8 cellular contexts compared by ENCODE assay signal in the genomic region with DNA sequence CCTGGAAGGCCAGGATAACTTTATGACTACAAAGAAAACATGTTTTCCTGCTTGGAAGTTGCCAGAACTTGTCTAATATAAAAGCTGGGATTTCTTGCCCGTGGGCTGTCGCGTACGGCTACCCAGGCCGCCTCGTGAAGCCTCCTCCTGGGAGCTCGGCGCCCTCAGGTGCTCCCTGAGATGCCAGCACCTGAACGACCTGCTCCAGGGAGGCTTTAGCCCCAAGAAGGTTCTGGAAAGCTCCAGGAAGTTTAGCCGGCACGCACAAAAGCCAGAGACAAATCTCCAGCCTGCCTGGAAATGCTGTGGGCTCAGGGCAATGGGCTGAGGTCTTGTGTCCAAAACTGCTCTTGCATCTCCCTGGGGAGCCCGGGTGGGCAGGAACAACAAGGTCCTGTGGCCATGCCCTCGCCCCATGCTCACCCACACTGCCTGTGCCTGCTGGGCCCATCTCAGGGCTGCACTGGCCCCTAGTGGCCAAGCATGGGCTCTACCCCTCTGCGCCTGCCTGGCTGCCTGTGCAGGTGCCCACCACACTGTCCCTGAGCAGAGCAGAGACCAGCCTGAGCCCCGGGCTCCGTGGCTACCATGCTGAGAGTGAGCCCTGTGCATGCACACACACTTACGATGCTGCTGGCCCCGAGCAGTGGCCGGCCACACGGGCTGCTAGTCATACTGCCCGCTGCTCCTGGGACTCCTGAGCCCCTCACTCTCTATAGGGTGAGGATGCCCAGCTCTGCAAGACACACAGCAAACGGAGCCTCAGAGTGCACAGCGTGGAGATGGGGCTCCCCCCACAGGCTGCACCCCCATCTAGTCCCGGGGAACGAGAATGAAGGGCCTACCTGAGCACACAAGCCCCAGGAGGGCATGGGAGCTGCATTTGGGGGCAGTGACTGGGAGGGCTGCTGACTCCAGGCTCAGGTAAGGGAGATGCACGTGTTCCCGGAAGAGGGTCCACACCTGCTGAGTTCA. TPM values are rescaled to one million over a fixed set of nuclear protein-coding genes. Genes with fewer than 3 reads are reported as not detected.
DNase-seq lines count a peak whose midpoint lies in the region; ATAC-seq and TF ChIP-seq lines count a peak whose summit lies in the region.

No MANE protein-coding gene starts in this region.

- H3K27ac ChIP-seq in parathyroid adenoma (no peak overlapping the region), upper lobe of right lung (no peak overlapping the region)

- H2AFZ ChIP-seq in parathyroid adenoma, result no peak overlapping the region

- H3K27ac Mint-ChIP-seq in activated T-helper 2 cell treated with anti-CD3 and anti-CD28 coated beads, Interferon-gamma antibody, Interleukin-2, Interleukin-4, amounts not matched to agents 10 μg/mL and 5 μg/mL and 100 μg/mL, durations not matched to agents 14 hours and 24 hours and 36 hours, result no peak overlapping the region

- DNase-seq in GM12864 (ENCODE audit: low read depth) (no peak), HT-29 (ENCODE audit: low spot score) (peak; percentile 73), SHP77 (lab: John Stamatoyannopoulos, UW) (peak; percentile 60 to 85), foreskin fibroblast (peak; percentile 39 to 83), upper lobe of right lung (peak; percentile 90)
- DNase-seq in activated T-helper 2 cell treated with anti-CD3 and anti-CD28 coated beads, Interferon-gamma antibody, Interleukin-2, Interleukin-4, amounts not matched to agents 10 μg/mL and 5 μg/mL and 100 μg/mL, durations not matched to agents 14 hours and 24 hours and 36 hours (ENCODE audit: low spot score), result peak; percentile 56

- no peak overlapping the region for H3K9ac ChIP-seq in parathyroid adenoma

- H3K36me3 Mint-ChIP-seq in activated T-helper 2 cell treated with anti-CD3 and anti-CD28 coated beads, Interferon-gamma antibody, Interleukin-2, Interleukin-4, amounts not matched to agents 10 μg/mL and 5 μg/mL and 100 μg/mL, durations not matched to agents 14 hours and 24 hours and 36 hours (ENCODE audit: low read depth), result no peaks in the 10 kb centered on the region

- H3K4me3 ChIP-seq in GM12864 (ENCODE audit: low read depth, low read length), result no peak overlapping the region
- no peak overlapping the region for H3K4me3 ChIP-seq in foreskin fibroblast (ENCODE audit: low read depth in 1 of 2, low read length in 2 of 2)
- H3K4me3 ChIP-seq in parathyroid adenoma (ENCODE audit: low read depth, low read length), result no peak overlapping the region
- no peak overlapping the region for H3K4me3 ChIP-seq in upper lobe of right lung

- H3K36me3 ChIP-seq in parathyroid adenoma (ENCODE audit: control insufficient read depth, insufficient read depth, low read length), result no peaks in the 10 kb centered on the region
- H3K36me3 ChIP-seq in upper lobe of right lung, result no peaks in the 10 kb centered on the region

- H3K79me2 ChIP-seq in parathyroid adenoma, result no peaks in the 10 kb centered on the region

- peaks cover 6% of the 10 kb centered on the region for H3K4me1 Mint-ChIP-seq in activated T-helper 2 cell treated with anti-CD3 and anti-CD28 coated beads, Interferon-gamma antibody, Interleukin-2, Interleukin-4, amounts not matched to agents 10 μg/mL and 5 μg/mL and 100 μg/mL, durations not matched to agents 14 hours and 24 hours and 36 hours (ENCODE audit: low read depth)

- H3K4me1 ChIP-seq in parathyroid adenoma (no peaks in the 10 kb centered on the region), upper lobe of right lung (peaks cover 43% of the 10 kb centered on the region)

- peaks cover 25% of the 10 kb centered on the region for H3K27me3 Mint-ChIP-seq in activated T-helper 2 cell treated with anti-CD3 and anti-CD28 coated beads, Interferon-gamma antibody, Interleukin-2, Interleukin-4, amounts not matched to agents 10 μg/mL and 5 μg/mL and 100 μg/mL, durations not matched to agents 14 hours and 24 hours and 36 hours (ENCODE audit: low read depth)

- TF ChIP-seq CTCF in GM12864 (IDR thresholded peaks at IDR 0.05; ENCODE audit: low read depth, low read length, missing control alignments) (peak; percentile 98), foreskin fibroblast (IDR thresholded peaks at IDR 0.05; ENCODE audit: low read depth, low read length) (peak; percentile 98), parathyroid adenoma (IDR thresholded peaks at IDR 0.05) (peak; percentile 60), upper lobe of right lung (IDR thresholded peaks at IDR 0.05) (peak; percentile 92)

- ATAC-seq in upper lobe of right lung (peak; percentile 82), HG03045 (IDR thresholded peaks at IDR 0.05; ENCODE audit: unreplicated experiment) (no peak)

- H3K27me3 ChIP-seq in parathyroid adenoma (ENCODE audit: control insufficient read depth, insufficient read depth, low read length) (no peaks in the 10 kb centered on the region), upper lobe of right lung (peaks cover 19% of the 10 kb centered on the region)

- H3K4me2 ChIP-seq in parathyroid adenoma (ENCODE audit: low read length), result no peak overlapping the region

- no peaks in the 10 kb centered on the region for H3K9me3 Mint-ChIP-seq in activated T-helper 2 cell treated with anti-CD3 and anti-CD28 coated beads, Interferon-gamma antibody, Interleukin-2, Interleukin-4, amounts not matched to agents 10 μg/mL and 5 μg/mL and 100 μg/mL, durations not matched to agents 14 hours and 24 hours and 36 hours

- no peaks in the 10 kb centered on the region for H3K9me3 ChIP-seq in parathyroid adenoma (ENCODE audit: control insufficient read depth, low read length)
- H3K9me3 ChIP-seq in upper lobe of right lung, result no peaks in the 10 kb centered on the region

- no peak overlapping the region for H3K4me3 Mint-ChIP-seq in activated T-helper 2 cell treated with anti-CD3 and anti-CD28 coated beads, Interferon-gamma antibody, Interleukin-2, Interleukin-4, amounts not matched to agents 10 μg/mL and 5 μg/mL and 100 μg/mL, durations not matched to agents 14 hours and 24 hours and 36 hours (ENCODE audit: low read depth)

- intact Hi-C loops in activated T-helper 2 cell treated with anti-CD3 and anti-CD28 coated beads, Interferon-gamma antibody, Interleukin-2, Interleukin-4, amounts not matched to agents 10 μg/mL and 5 μg/mL and 100 μg/mL, durations not matched to agents 14 hours and 24 hours and 36 hours (cut with micrococcal nuclease), result loop anchor here (1.0 to 2.0 kb wide), 2 partner anchors 175 to 419 kb away; no protein-coding TSS in a partner anchor
- intact Hi-C loops in upper lobe of right lung (cut with DNase I), result loop anchor here (5.0 kb wide), 1 partner anchor 175 kb away; no protein-coding TSS in a partner anchor

RNA-seq across cellular contexts. Expression of a gene that starts 4.9 kb away (rescaled TPM):
- 6.8 and 12.4 TPM in 2 replicates for total RNA-seq in HT-29 (2014; rRNA removed; shearing (Covaris generic))
- total RNA-seq in activated T-helper 2 cell treated with anti-CD3 and anti-CD28 coated beads, Interferon-gamma antibody, Interleukin-2, Interleukin-4, amounts not matched to agents 10 μg/mL and 5 μg/mL and 100 μg/mL, durations not matched to agents 14 hours and 24 hours and 36 hours, result 0.30 and 0.41 TPM in 2 replicates
- 53.5 TPM for total RNA-seq in upper lobe of right lung
